Comparison of ENCODE assay signal across 8 cellular contexts in genomic region chr4:110970642-110971041, GRCh38.
A peak's percentile ranks its signal among the peaks of the same experiment; 100 is the strongest.
DNase-seq lines count a peak whose midpoint lies in the region; ATAC-seq and TF ChIP-seq lines count a peak whose summit lies in the region.

No MANE protein-coding gene starts in this region.

- TF ChIP-seq CTCF in LNCaP clone FGC (IDR thresholded peaks at IDR 0.05; ENCODE audit: control insufficient read depth, extremely low read depth, insufficient read depth) (peak; percentile 75), astrocyte of the spinal cord (IDR thresholded peaks at IDR 0.05; ENCODE audit: low read depth, low read length) (peak; percentile 60), nephron progenitor cell (IDR thresholded peaks at IDR 0.05) (peak; percentile 63), prostate gland (IDR thresholded peaks at IDR 0.05) (no peak)

- H3K4me3 ChIP-seq in LNCaP clone FGC (ENCODE audit: low read depth, low read length), result no peak overlapping the region
- no peak overlapping the region for H3K4me3 ChIP-seq in astrocyte of the spinal cord (ENCODE audit: low read depth, low read length)
- no peak overlapping the region for H3K4me3 ChIP-seq in prostate gland

- WGBS in prostate gland, result 9% methylated on average over 3 of the region's 3 CpGs

- H3K27me3 ChIP-seq in prostate gland (replicated peaks; ENCODE audit: insufficient read depth), result no peaks in the 10 kb centered on the region

- no peaks in the 10 kb centered on the region for H3K36me3 ChIP-seq in prostate gland

- in situ Hi-C loops in astrocyte of the spinal cord (cut with HindIII; ENCODE audit: low sequenced_read_pairs), result no loop called here

- ATAC-seq in GM21723 (IDR thresholded peaks at IDR 0.05; ENCODE audit: unreplicated experiment), result peak; percentile 90

- H3K36me3 Mint-ChIP-seq in nephron progenitor cell (ENCODE audit: low read depth), result no peaks in the 10 kb centered on the region

- H3K4me1 Mint-ChIP-seq in nephron progenitor cell, result no peaks in the 10 kb centered on the region

- H3K4me1 ChIP-seq in prostate gland (replicated peaks), result no peaks in the 10 kb centered on the region

- H3K27ac ChIP-seq in prostate gland, result no peak overlapping the region

- no peaks in the 10 kb centered on the region for H3K9me3 ChIP-seq in prostate gland

- peak; percentile 7 for DNase-seq in activated CD4-positive, alpha-beta T cell treated with anti-CD3 and anti-CD28 coated beads for 48 hours
- no peak for DNase-seq in activated CD4-positive, alpha-beta T cell treated with anti-CD3 and anti-CD28 coated beads, Interleukin-2, amount 50 U/mL, for 4 hours
- no peak for DNase-seq in LNCaP clone FGC (ENCODE audit: low read depth)
- peak; percentile 28 for DNase-seq in astrocyte of the spinal cord (ENCODE audit: low read depth, low spot score)
- DNase-seq in nephron progenitor cell, result peak; percentile 65
- DNase-seq in prostate gland (ENCODE audit: low spot score), result no peak
- no peak for DNase-seq in OCI-M2 (lab: John Stamatoyannopoulos, UW; ENCODE audit: unreplicated experiment)

- H3K4me3 Mint-ChIP-seq in nephron progenitor cell, result no peak overlapping the region

- intact Hi-C loops in prostate gland (cut with DNase I), result no loop called here

- no peak for TF ChIP-seq POLR2A in prostate gland (IDR thresholded peaks at IDR 0.05)

- H3K27me3 Mint-ChIP-seq in nephron progenitor cell (ENCODE audit: low read depth, poor library complexity), result peaks cover under 1% of the 10 kb centered on the region

- no peak overlapping the region for H3K27ac Mint-ChIP-seq in nephron progenitor cell

- H3K9me3 Mint-ChIP-seq in nephron progenitor cell, result no peaks in the 10 kb centered on the region

Comparison
In these comparisons a context has a peak if more than half of its experiments do, and no peak if none do; other contexts are left out.
1. DNase-seq: peak in activated CD4-positive, alpha-beta T cell treated with anti-CD3 and anti-CD28 coated beads for 48 hours (single experiment), astrocyte of the spinal cord (single experiment) and nephron progenitor cell (single experiment); none in activated CD4-positive, alpha-beta T cell treated with anti-CD3 and anti-CD28 coated beads, Interleukin-2, amount 50 U/mL, for 4 hours (0 of 2), LNCaP clone FGC (single experiment), prostate gland (single experiment) and OCI-M2 (single experiment).
2. CTCF ChIP-seq: peak in LNCaP clone FGC (single experiment), astrocyte of the spinal cord (single experiment) and nephron progenitor cell (single experiment); none in prostate gland (0 of 4).